In genomic region chr14:65753061-65753460, GRCh38 we compare ENCODE assay signal across 22 cellular contexts.
"Had no signal": no experiment of that assay in that cellular context is flagged by ENCODE, and none has a peak within 500 bp of the region (broad histone marks: within the 10 kb centered on the region; RNA-seq: fewer than 3 reads in every experiment).

No MANE protein-coding gene starts in this region.

- H3K27ac Mint-ChIP-seq: activated CD8-positive, alpha-beta memory T cell treated with anti-CD3 and anti-CD28 coated beads, Interleukin-2, amount 10 ng/mL, durations not matched to agents 7 days and 5 days; activated naive CD4-positive, alpha-beta T cell treated with anti-CD3 and anti-CD28 coated beads for 36 hours; activated naive CD8-positive, alpha-beta T cell treated with anti-CD3 and anti-CD28 coated beads for 36 hours; activated T-cell treated with anti-CD3 and anti-CD28 coated beads, Interleukin-2, amount 50 U/mL, for 24 hours; activated T-helper 17 cell treated with anti-CD3 and anti-CD28 coated beads, Interleukin-2, amount 50 U/mL, for 72 hours; T-helper 1 cell treated with Interleukin-12 subunit alpha and Interleukin-12 subunit beta and Interleukin-4 antibody, amounts not matched to agents 30 μg/mL and 1 μg/mL, for 36 hours; WTC11 had no signal

- H3K27ac ChIP-seq: brain microvascular endothelial cell, cardiac muscle cell had no signal

- H3K27me3 Mint-ChIP-seq: activated CD8-positive, alpha-beta memory T cell treated with anti-CD3 and anti-CD28 coated beads, Interleukin-2, amount 10 ng/mL, durations not matched to agents 7 days and 5 days; activated naive CD8-positive, alpha-beta T cell treated with anti-CD3 and anti-CD28 coated beads for 36 hours; activated T-cell treated with anti-CD3 and anti-CD28 coated beads, Interleukin-2, amount 50 U/mL, for 24 hours; activated T-helper 17 cell treated with anti-CD3 and anti-CD28 coated beads, Interleukin-2, amount 50 U/mL, for 72 hours had no signal

- ATAC-seq: activated CD8-positive, alpha-beta memory T cell treated with anti-CD3 and anti-CD28 coated beads, Interleukin-2, amount 10 ng/mL, durations not matched to agents 7 days and 5 days; activated T-helper 17 cell treated with anti-CD3 and anti-CD28 coated beads, Interleukin-2, amount 50 U/mL, for 72 hours; K562; WTC11 had no signal

- H3K36me3 ChIP-seq: brain microvascular endothelial cell, cardiac muscle cell had no signal

- DNase-seq: activated CD4-positive, alpha-beta T cell treated with anti-CD3 and anti-CD28 coated beads for 48 hours; activated CD4-positive, alpha-beta T cell treated with anti-CD3 and anti-CD28 coated beads, Interleukin-2, amount 50 U/mL, for 4 hours; activated CD4-positive, CD25-positive, alpha-beta regulatory T cell treated with anti-CD3 and anti-CD28 coated beads, Interleukin-2, amount 50 U/mL, for 72 hours; activated CD8-positive, alpha-beta memory T cell treated with anti-CD3 and anti-CD28 coated beads, Interleukin-2, amount 10 ng/mL, durations not matched to agents 7 days and 5 days; activated gamma-delta T cell; activated naive CD4-positive, alpha-beta T cell treated with anti-CD3 and anti-CD28 coated beads for 36 hours; activated naive CD8-positive, alpha-beta T cell treated with anti-CD3 and anti-CD28 coated beads for 36 hours; activated T-cell treated with anti-CD3 and anti-CD28 coated beads, Interleukin-2, amount 50 U/mL, for 24 hours; brain microvascular endothelial cell; Kasumi-1; NCI-H1048; NCI-H146; NCI-H187 treated with DMSO at 0.1 percent for 48 hours; NCI-H2081 treated with DMSO at 0.1 percent for 48 hours; NCI-H446; NCI-H524; SHP77 treated with DMSO at 0.1 percent for 48 hours had no signal

- H3K9me3 Mint-ChIP-seq: activated naive CD4-positive, alpha-beta T cell treated with anti-CD3 and anti-CD28 coated beads for 36 hours; activated naive CD8-positive, alpha-beta T cell treated with anti-CD3 and anti-CD28 coated beads for 36 hours; activated T-cell treated with anti-CD3 and anti-CD28 coated beads, Interleukin-2, amount 50 U/mL, for 24 hours; activated T-helper 17 cell treated with anti-CD3 and anti-CD28 coated beads, Interleukin-2, amount 50 U/mL, for 72 hours; T-helper 1 cell treated with Interleukin-12 subunit alpha and Interleukin-12 subunit beta and Interleukin-4 antibody, amounts not matched to agents 30 μg/mL and 1 μg/mL, for 36 hours; WTC11 had no signal

- H3K36me3 Mint-ChIP-seq: activated CD8-positive, alpha-beta memory T cell treated with anti-CD3 and anti-CD28 coated beads, Interleukin-2, amount 10 ng/mL, durations not matched to agents 7 days and 5 days; WTC11 had no signal

- H3K4me1 Mint-ChIP-seq: activated CD8-positive, alpha-beta memory T cell treated with anti-CD3 and anti-CD28 coated beads, Interleukin-2, amount 10 ng/mL, durations not matched to agents 7 days and 5 days had no signal

- H3K4me3 Mint-ChIP-seq: activated CD8-positive, alpha-beta memory T cell treated with anti-CD3 and anti-CD28 coated beads, Interleukin-2, amount 10 ng/mL, durations not matched to agents 7 days and 5 days; activated naive CD4-positive, alpha-beta T cell treated with anti-CD3 and anti-CD28 coated beads for 36 hours; activated naive CD8-positive, alpha-beta T cell treated with anti-CD3 and anti-CD28 coated beads for 36 hours; activated T-cell treated with anti-CD3 and anti-CD28 coated beads, Interleukin-2, amount 50 U/mL, for 24 hours; activated T-helper 17 cell treated with anti-CD3 and anti-CD28 coated beads, Interleukin-2, amount 50 U/mL, for 72 hours; T-helper 1 cell treated with Interleukin-12 subunit alpha and Interleukin-12 subunit beta and Interleukin-4 antibody, amounts not matched to agents 30 μg/mL and 1 μg/mL, for 36 hours; WTC11 had no signal

- H3K27me3 ChIP-seq: brain microvascular endothelial cell had no signal

- H3K4me3 ChIP-seq: cardiac muscle cell, K562 had no signal
